In genomic region chr15:66682865-66683264, GRCh38 we compare ENCODE assay signal across 1 cellular context.
TF ChIP-seq lines count a peak whose summit lies in the region.

No MANE protein-coding gene starts in this region.

TF ChIP-seq in IMR-90, 13 proteins besides CTCF, POLR2A, EP300 and RAD21:
- TF ChIP-seq BHLHE40 (IDR thresholded peaks at IDR 0.05; ENCODE audit: low read depth, low read length) (no peak), CEBPB (IDR thresholded peaks at IDR 0.05; ENCODE audit: low read depth, low read length) (no peak), ELK1 (IDR thresholded peaks at IDR 0.05; ENCODE audit: borderline replicate concordance, low read depth, low read length) (no peak), SMC3 (IDR thresholded peaks at IDR 0.05; ENCODE audit: low read depth, low read length) (no peak), RCOR1 (IDR thresholded peaks at IDR 0.05; ENCODE audit: insufficient replicate concordance, low read length) (no peak), CHD1 (IDR thresholded peaks at IDR 0.05; ENCODE audit: low read depth, low read length) (no peak), MXI1 (IDR thresholded peaks at IDR 0.05; ENCODE audit: borderline replicate concordance, low read depth, low read length) (no peak), RFX5 (IDR thresholded peaks at IDR 0.05; ENCODE audit: low read depth, low read length) (no peak), NFE2L2 (IDR thresholded peaks at IDR 0.05; ENCODE audit: low read depth, low read length) (no peak), MAZ (IDR thresholded peaks at IDR 0.05; ENCODE audit: borderline replicate concordance, low read depth, low read length) (no peak), FOS (IDR thresholded peaks at IDR 0.05; ENCODE audit: low read depth, low read length) (no peak), MAFK (IDR thresholded peaks at IDR 0.05; ENCODE audit: low read depth, low read length) (no peak)
- TF ChIP-seq, protein P1, sequence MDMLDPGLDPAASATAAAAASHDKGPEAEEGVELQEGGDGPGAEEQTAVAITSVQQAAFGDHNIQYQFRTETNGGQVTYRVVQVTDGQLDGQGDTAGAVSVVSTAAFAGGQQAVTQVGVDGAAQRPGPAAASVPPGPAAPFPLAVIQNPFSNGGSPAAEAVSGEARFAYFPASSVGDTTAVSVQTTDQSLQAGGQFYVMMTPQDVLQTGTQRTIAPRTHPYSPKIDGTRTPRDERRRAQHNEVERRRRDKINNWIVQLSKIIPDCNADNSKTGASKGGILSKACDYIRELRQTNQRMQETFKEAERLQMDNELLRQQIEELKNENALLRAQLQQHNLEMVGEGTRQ (IDR thresholded peaks at IDR 0.05; ENCODE audit: low read depth, low read length), result no peak
